In the genomic region with DNA sequence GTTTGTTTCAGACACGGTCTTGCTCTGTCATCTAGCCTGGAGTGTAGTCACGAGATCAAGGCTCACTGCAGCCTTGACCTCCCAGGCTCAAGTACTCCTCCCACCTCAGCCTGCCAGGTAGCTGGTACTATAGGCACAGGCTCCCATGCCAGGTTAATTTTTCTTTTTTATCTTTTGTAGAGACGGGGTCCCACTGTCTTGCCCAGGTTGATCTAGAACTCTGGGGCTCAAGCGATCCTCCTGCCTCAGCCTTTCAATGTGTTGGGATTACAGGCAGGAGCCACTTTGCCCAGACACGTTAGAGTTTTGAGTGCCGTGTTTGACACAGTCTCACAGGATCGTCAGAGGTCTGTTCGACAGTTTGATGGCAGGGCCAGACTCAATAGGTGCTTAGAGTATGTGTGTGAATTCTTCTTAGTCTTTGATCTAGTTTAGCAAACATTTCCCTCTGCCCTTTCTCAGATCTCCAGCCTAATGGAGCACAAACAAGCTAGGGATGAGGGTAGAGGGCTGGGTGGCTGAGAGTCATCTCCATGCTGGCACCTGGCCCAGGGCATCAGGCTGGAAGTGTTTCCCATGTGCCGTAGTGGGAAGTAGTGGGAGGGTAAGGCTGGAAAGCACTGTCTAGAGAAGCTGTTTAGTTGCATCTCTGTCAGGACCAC, we compare ENCODE assay signal across 1 cellular context.
TF ChIP-seq lines count a peak whose summit lies in the region.

No MANE protein-coding gene starts in this region.

TF ChIP-seq in HepG2, 621 proteins besides CTCF, POLR2A, EP300 and RAD21 (continued from another document):
- TF ChIP-seq, protein P1, sequence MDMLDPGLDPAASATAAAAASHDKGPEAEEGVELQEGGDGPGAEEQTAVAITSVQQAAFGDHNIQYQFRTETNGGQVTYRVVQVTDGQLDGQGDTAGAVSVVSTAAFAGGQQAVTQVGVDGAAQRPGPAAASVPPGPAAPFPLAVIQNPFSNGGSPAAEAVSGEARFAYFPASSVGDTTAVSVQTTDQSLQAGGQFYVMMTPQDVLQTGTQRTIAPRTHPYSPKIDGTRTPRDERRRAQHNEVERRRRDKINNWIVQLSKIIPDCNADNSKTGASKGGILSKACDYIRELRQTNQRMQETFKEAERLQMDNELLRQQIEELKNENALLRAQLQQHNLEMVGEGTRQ (IDR thresholded peaks at IDR 0.05; ENCODE audit: low read depth, low read length), result no peak
- TF ChIP-seq, protein P1 (CRISPR knock-in tag; IDR thresholded peaks at IDR 0.05; ENCODE audit: borderline replicate concordance), result 0 out of 2 replicates have a peak, but pooled peaks have one; percentile 30
- peak; percentile 64; the same call in 1 of the 2 replicates for TF ChIP-seq NR2F2 (IDR thresholded peaks at IDR 0.05; ENCODE audit: borderline replicate concordance, low read depth)
- peak; percentile 41; the same call in 1 of the 2 replicates for TF ChIP-seq ZNF556 (CRISPR knock-in tag; IDR thresholded peaks at IDR 0.05; ENCODE audit: borderline replicate concordance)
- no peak for TF ChIP-seq ZBTB20 (CRISPR knock-in tag; IDR thresholded peaks at IDR 0.05; ENCODE audit: borderline replicate concordance, low read depth)
- TF ChIP-seq NCOA2 (CRISPR knock-in tag; IDR thresholded peaks at IDR 0.05), result peak; percentile 67
- TF ChIP-seq ZNF792 (CRISPR knock-in tag; IDR thresholded peaks at IDR 0.05), result 0 out of 2 replicates have a peak, but pooled peaks have one; percentile 39
- TF ChIP-seq, protein P2, sequence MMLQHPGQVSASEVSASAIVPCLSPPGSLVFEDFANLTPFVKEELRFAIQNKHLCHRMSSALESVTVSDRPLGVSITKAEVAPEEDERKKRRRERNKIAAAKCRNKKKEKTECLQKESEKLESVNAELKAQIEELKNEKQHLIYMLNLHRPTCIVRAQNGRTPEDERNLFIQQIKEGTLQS (CRISPR knock-in tag; IDR thresholded peaks at IDR 0.05), result 0 out of 2 replicates have a peak, but pooled peaks have one; percentile 6
- no peak for TF ChIP-seq KLF6 (CRISPR knock-in tag; IDR thresholded peaks at IDR 0.05)
- no peak for TF ChIP-seq ZSCAN31 (CRISPR knock-in tag; IDR thresholded peaks at IDR 0.05; ENCODE audit: low read depth)
- TF ChIP-seq ZSCAN25 (CRISPR knock-in tag; IDR thresholded peaks at IDR 0.05), result peak; percentile 26; the same call in 1 of the 2 replicates
- TF ChIP-seq RARA (CRISPR knock-in tag; IDR thresholded peaks at IDR 0.05), result peak; percentile 48; the same call in 1 of the 2 replicates
- TF ChIP-seq TCF7L2 (IDR thresholded peaks at IDR 0.05; ENCODE audit: low read depth, low read length), result peak; percentile 61
- TF ChIP-seq CHD2 (IDR thresholded peaks at IDR 0.05; ENCODE audit: low read depth, low read length), result no peak
- 0 out of 2 replicates have a peak, but pooled peaks have one; percentile 55 for TF ChIP-seq ZNF891 (CRISPR knock-in tag; IDR thresholded peaks at IDR 0.05)
- TF ChIP-seq, protein P3, sequence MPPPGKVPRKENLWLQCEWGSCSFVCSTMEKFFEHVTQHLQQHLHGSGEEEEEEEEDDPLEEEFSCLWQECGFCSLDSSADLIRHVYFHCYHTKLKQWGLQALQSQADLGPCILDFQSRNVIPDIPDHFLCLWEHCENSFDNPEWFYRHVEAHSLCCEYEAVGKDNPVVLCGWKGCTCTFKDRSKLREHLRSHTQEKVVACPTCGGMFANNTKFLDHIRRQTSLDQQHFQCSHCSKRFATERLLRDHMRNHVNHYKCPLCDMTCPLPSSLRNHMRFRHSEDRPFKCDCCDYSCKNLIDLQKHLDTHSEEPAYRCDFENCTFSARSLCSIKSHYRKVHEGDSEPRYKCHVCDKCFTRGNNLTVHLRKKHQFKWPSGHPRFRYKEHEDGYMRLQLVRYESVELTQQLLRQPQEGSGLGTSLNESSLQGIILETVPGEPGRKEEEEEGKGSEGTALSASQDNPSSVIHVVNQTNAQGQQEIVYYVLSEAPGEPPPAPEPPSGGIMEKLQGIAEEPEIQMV (CRISPR knock-in tag; IDR thresholded peaks at IDR 0.05; ENCODE audit: low read depth), result no peak
- TF ChIP-seq ZNF747 (CRISPR knock-in tag; IDR thresholded peaks at IDR 0.05; ENCODE audit: borderline replicate concordance), result peak; percentile 71; the same call in 1 of the 2 replicates
- no peak for TF ChIP-seq TAF1 (CRISPR knock-in tag; IDR thresholded peaks at IDR 0.05)
- TF ChIP-seq ATF1 (CRISPR knock-in tag; IDR thresholded peaks at IDR 0.05), result no peak
- TF ChIP-seq SIN3A (IDR thresholded peaks at IDR 0.05; ENCODE audit: borderline replicate concordance, low read depth, low read length), result 0 out of 2 replicates have a peak, but pooled peaks have one; percentile 27
- 0 out of 2 replicates have a peak, but pooled peaks have one; percentile 26 for TF ChIP-seq CCDC6 (CRISPR knock-in tag; IDR thresholded peaks at IDR 0.05)
- TF ChIP-seq, protein P4, sequence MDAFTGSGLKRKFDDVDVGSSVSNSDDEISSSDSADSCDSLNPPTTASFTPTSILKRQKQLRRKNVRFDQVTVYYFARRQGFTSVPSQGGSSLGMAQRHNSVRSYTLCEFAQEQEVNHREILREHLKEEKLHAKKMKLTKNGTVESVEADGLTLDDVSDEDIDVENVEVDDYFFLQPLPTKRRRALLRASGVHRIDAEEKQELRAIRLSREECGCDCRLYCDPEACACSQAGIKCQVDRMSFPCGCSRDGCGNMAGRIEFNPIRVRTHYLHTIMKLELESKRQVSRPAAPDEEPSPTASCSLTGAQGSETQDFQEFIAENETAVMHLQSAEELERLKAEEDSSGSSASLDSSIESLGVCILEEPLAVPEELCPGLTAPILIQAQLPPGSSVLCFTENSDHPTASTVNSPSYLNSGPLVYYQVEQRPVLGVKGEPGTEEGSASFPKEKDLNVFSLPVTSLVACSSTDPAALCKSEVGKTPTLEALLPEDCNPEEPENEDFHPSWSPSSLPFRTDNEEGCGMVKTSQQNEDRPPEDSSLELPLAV (CRISPR knock-in tag; conservative IDR thresholded peaks at IDR 0.05; ENCODE audit: low read depth), result no peak
- 0 out of 2 replicates have a peak, but pooled peaks have one; percentile 56 for TF ChIP-seq AKAP8 (CRISPR knock-in tag; IDR thresholded peaks at IDR 0.05)
- TF ChIP-seq, protein P5, sequence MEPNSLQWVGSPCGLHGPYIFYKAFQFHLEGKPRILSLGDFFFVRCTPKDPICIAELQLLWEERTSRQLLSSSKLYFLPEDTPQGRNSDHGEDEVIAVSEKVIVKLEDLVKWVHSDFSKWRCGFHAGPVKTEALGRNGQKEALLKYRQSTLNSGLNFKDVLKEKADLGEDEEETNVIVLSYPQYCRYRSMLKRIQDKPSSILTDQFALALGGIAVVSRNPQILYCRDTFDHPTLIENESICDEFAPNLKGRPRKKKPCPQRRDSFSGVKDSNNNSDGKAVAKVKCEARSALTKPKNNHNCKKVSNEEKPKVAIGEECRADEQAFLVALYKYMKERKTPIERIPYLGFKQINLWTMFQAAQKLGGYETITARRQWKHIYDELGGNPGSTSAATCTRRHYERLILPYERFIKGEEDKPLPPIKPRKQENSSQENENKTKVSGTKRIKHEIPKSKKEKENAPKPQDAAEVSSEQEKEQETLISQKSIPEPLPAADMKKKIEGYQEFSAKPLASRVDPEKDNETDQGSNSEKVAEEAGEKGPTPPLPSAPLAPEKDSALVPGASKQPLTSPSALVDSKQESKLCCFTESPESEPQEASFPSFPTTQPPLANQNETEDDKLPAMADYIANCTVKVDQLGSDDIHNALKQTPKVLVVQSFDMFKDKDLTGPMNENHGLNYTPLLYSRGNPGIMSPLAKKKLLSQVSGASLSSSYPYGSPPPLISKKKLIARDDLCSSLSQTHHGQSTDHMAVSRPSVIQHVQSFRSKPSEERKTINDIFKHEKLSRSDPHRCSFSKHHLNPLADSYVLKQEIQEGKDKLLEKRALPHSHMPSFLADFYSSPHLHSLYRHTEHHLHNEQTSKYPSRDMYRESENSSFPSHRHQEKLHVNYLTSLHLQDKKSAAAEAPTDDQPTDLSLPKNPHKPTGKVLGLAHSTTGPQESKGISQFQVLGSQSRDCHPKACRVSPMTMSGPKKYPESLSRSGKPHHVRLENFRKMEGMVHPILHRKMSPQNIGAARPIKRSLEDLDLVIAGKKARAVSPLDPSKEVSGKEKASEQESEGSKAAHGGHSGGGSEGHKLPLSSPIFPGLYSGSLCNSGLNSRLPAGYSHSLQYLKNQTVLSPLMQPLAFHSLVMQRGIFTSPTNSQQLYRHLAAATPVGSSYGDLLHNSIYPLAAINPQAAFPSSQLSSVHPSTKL (CRISPR knock-in tag; IDR thresholded peaks at IDR 0.05), result peak; percentile 73
- no peak for TF ChIP-seq ZNF251 (CRISPR knock-in tag; IDR thresholded peaks at IDR 0.05)
- TF ChIP-seq ZEB1 (IDR thresholded peaks at IDR 0.05; ENCODE audit: insufficient replicate concordance, low read depth), result no peak
- TF ChIP-seq SKI (IDR thresholded peaks at IDR 0.05; ENCODE audit: partially characterized antibody), result peak; percentile 63
